In genomic region chr10:79101560-79101971, GRCh38 we compare ENCODE assay signal across 1 cellular context.
TF ChIP-seq lines count a peak whose summit lies in the region.

No MANE protein-coding gene starts in this region.

TF ChIP-seq in HCT116, 20 proteins besides CTCF, POLR2A, EP300 and RAD21 (continued from another document):
- TF ChIP-seq REST (IDR thresholded peaks at IDR 0.05; ENCODE audit: low read depth) (no peak), EZH2 (IDR thresholded peaks at IDR 0.05) (no peak), ZNF274 (IDR thresholded peaks at IDR 0.05; ENCODE audit: low read depth, low read length) (no peak), SRF (IDR thresholded peaks at IDR 0.05; ENCODE audit: low read depth) (no peak), SIN3A (IDR thresholded peaks at IDR 0.05; ENCODE audit: low read depth) (no peak)
